8 cellular contexts compared by ENCODE assay signal in genomic region chr11:13276852-13277718, GRCh38. TPM values are rescaled to one million over a fixed set of nuclear protein-coding genes. Genes with fewer than 3 reads are reported as not detected.
A peak's percentile ranks its signal among the peaks of the same experiment; 100 is the strongest.
DNase-seq lines count a peak whose midpoint lies in the region; ATAC-seq, FAIRE-seq and TF ChIP-seq lines count a peak whose summit lies in the region.

No MANE protein-coding gene starts in this region.

- POLR2A ChIA-PET in HepG2 (lab: Yijun Ruan, JAX), result no interaction called here

- H3K27me3 ChIP-seq in HepG2 (ENCODE audit: control insufficient read depth in 1 of 2, insufficient read depth in 2 of 2, low read length in 2 of 2), result peaks cover 3 to 41% of the 10 kb centered on the region in 2 experiments; a peak in 4 of 5 replicates

- no peaks in the 10 kb centered on the region for H3K79me2 ChIP-seq in HepG2 (ENCODE audit: insufficient read depth, low read length)

- H3K27ac ChIP-seq in HepG2 (ENCODE audit: extremely low read length, insufficient read depth, low read length), result no peak overlapping the region

- FAIRE-seq in GM19239 (lab: Jason Lieb, UNC), result peak; percentile 97
- peak; percentile 60 for FAIRE-seq in HepG2 (lab: Jason Lieb, UNC)

- H3K9ac ChIP-seq in HepG2 (ENCODE audit: insufficient read depth, low read depth, low read length), result peak overlapping the region; percentile 40

- no peaks in the 10 kb centered on the region; the same call in 1 of the 2 replicates for H4K20me1 ChIP-seq in HepG2 (ENCODE audit: insufficient read depth, low read length)

- ATAC-seq in HG03442 (IDR thresholded peaks at IDR 0.05; ENCODE audit: unreplicated experiment) (peak; percentile 87), HepG2 (peak; percentile 97)

- H3K4me2 ChIP-seq in HepG2 (ENCODE audit: low read depth, low read length), result peak overlapping the region; percentile 95

- WGBS in HepG2 (ENCODE audit: low lambda C conversion rate), result under 1% methylated on average over 36 of the region's 65 CpGs

- no peak for TF ChIP-seq EP300 in HepG2 (IDR thresholded peaks at IDR 0.05; ENCODE audit: low read depth in 2 of 2, low read length in 2 of 2)
- no peak for TF ChIP-seq EP300 in HepG2 (CRISPR knock-in tag; IDR thresholded peaks at IDR 0.05; ENCODE audit: borderline replicate concordance)

- no peaks in the 10 kb centered on the region for H3K9me3 ChIP-seq in HepG2 (ENCODE audit: low read length)

- H3K36me3 ChIP-seq in HepG2 (replicated peaks in 1 of 2; ENCODE audit: control insufficient read depth in 1 of 2, insufficient read depth in 2 of 2, low read length in 2 of 2), result no peaks in the 10 kb centered on the region

- peak in 1 of 2 experiments; percentile 63; a peak in 1 of 4 replicates for TF ChIP-seq POLR2A in HepG2 (IDR thresholded peaks at IDR 0.05; ENCODE audit: insufficient read depth in 1 of 2, low read depth in 2 of 2, low read length in 2 of 2)

- peak; percentile 96 for DNase-seq in Ammon's horn (ENCODE audit: low spot score)
- DNase-seq in GM19239 (ENCODE audit: insufficient read length, low spot score), result peak; percentile 96
- DNase-seq in NCI-H526 (lab: John Stamatoyannopoulos, UW), result peak; percentile 98 to 99
- DNase-seq in activated CD4-positive, alpha-beta T cell treated with anti-CD3 and anti-CD28 coated beads, Interleukin-2, amount 50 U/mL, for 4 hours, result peak; percentile 94 to 96
- DNase-seq in dermis microvascular lymphatic vessel endothelial cell (ENCODE audit: low read depth in 2 of 2), result peak; percentile 95 to 99
- peak; percentile 89 for DNase-seq in HepG2 (ENCODE audit: low spot score)
- DNase-seq in stimulated activated CD4-positive, alpha-beta T cell treated with anti-CD3 and anti-CD28 coated beads, Interleukin-2, amount 100 ng/mL, for 48 hours, result peak; percentile 94 to 96

- CTCF ChIA-PET in HepG2 (lab: Yijun Ruan, JAX; ENCODE audit: low intra/inter-chr PET ratio, low total read pairs), result no interaction called here

- TF ChIP-seq CTCF in HepG2 (CRISPR knock-in tag; IDR thresholded peaks at IDR 0.05), result no peak

- no peaks in the 10 kb centered on the region; the same call in 1 of the 2 replicates for H3K4me1 ChIP-seq in HepG2 (ENCODE audit: insufficient read depth, low read length)

- intact Hi-C loops in HepG2 (cut with micrococcal nuclease; ENCODE audit: unreplicated experiment), result loop anchor here (10.0 kb wide), 1 partner anchor 58 kb away; no protein-coding TSS in a partner anchor

- BruUV-seq in HepG2 (replicated peaks; lab: Mats Ljungman, UMichigan), result no TSS peak

- in situ Hi-C loops in HepG2 (cut with HindIII; ENCODE audit: extremely low pct_ligation_motif_present, low pct_unique_long_range_greater_than_20kb), result no loop called here

- no peak for TF ChIP-seq RAD21 in HepG2 (CRISPR knock-in tag; IDR thresholded peaks at IDR 0.05)

- H3K4me3 ChIP-seq in HepG2 (replicated peaks in 1 of 3; ENCODE audit: insufficient read depth in 1 of 3, low read depth in 2 of 3, low read length in 3 of 3), result peak overlapping the region; percentile 71 to 74 (median 73)

- H2AFZ ChIP-seq in HepG2 (ENCODE audit: low read length), result peak overlapping the region; percentile 89

TF ChIP-seq in HepG2, 621 proteins besides CTCF, POLR2A, EP300 and RAD21 (continues in another document):
- TF ChIP-seq HNRNPL (IDR thresholded peaks at IDR 0.05; ENCODE audit: low read depth, low read length) (0 out of 2 replicates have a peak, but pooled peaks have one; percentile 9), ZNF441 (CRISPR knock-in tag; IDR thresholded peaks at IDR 0.05; ENCODE audit: borderline replicate concordance) (no peak), POGZ (CRISPR knock-in tag; IDR thresholded peaks at IDR 0.05) (peak; percentile 78), ZNF280B (CRISPR knock-in tag; IDR thresholded peaks at IDR 0.05; ENCODE audit: borderline replicate concordance) (no peak), ZNF382 (CRISPR knock-in tag; IDR thresholded peaks at IDR 0.05; ENCODE audit: borderline replicate concordance) (no peak), GABPA (IDR thresholded peaks at IDR 0.05; ENCODE audit: low read depth, low read length) (no peak), GABPA (CRISPR knock-in tag; IDR thresholded peaks at IDR 0.05; ENCODE audit: low read depth) (0 out of 2 replicates have a peak, but pooled peaks have one; percentile 12), ZNF572 (CRISPR knock-in tag; IDR thresholded peaks at IDR 0.05) (peak; percentile 92), ZNF543 (CRISPR knock-in tag; IDR thresholded peaks at IDR 0.05) (no peak), ARID4A (CRISPR knock-in tag; IDR thresholded peaks at IDR 0.05; ENCODE audit: borderline replicate concordance) (peak; percentile 47; the same call in 1 of the 2 replicates), BHLHE40 (IDR thresholded peaks at IDR 0.05; ENCODE audit: low read length) (no peak; the same call in 1 of the 2 replicates), STAG1 (CRISPR knock-in tag; IDR thresholded peaks at IDR 0.05) (no peak), ZFP36L2 (CRISPR knock-in tag; IDR thresholded peaks at IDR 0.05) (no peak), CHD2 (IDR thresholded peaks at IDR 0.05; ENCODE audit: low read depth, low read length) (peak; percentile 62; the same call in 1 of the 2 replicates), ZNF557 (CRISPR knock-in tag; IDR thresholded peaks at IDR 0.05) (no peak), CBX2 (IDR thresholded peaks at IDR 0.05; ENCODE audit: low read depth, low read length) (no peak), CBX2 (CRISPR knock-in tag; IDR thresholded peaks at IDR 0.05; ENCODE audit: low read depth) (no peak)

RNA-seq across cellular contexts. Expression of gene BMAL1, which starts 0.5 kb away (rescaled TPM):
- total RNA-seq in dermis microvascular lymphatic vessel endothelial cell, result 7.4 and 9.6 TPM in 2 replicates
- 4.8 and 5.0 TPM in 2 replicates for total RNA-seq in HepG2 (2016; rRNA removed; fragmentation: Illumina TruSeq; extraction: Trizol)
- 1.9 and 3.3 TPM in 2 replicates for total RNA-seq in HepG2 (2016; cell fraction: cytosol; rRNA removed; fragmentation: Illumina TruSeq; extraction: Trizol; ENCODE audit: low read depth)
- total RNA-seq in HepG2 (2016; cell fraction: insoluble cytoplasmic fraction; rRNA removed; fragmentation: Illumina TruSeq; extraction: Trizol), result 4.8 and 5.5 TPM in 2 replicates
- 5.3 and 5.5 TPM in 2 replicates for total RNA-seq in HepG2 (2016; cell fraction: membrane; rRNA removed; fragmentation: Illumina TruSeq; extraction: Trizol)
- total RNA-seq in HepG2 (2016; cell fraction: nucleus; rRNA removed; fragmentation: Illumina TruSeq; extraction: Trizol), result 5.3 and 7.6 TPM in 2 replicates
- polyA plus RNA-seq in HepG2 (2011; rRNA removed), result 3.3 and 4.5 TPM in 2 replicates
- 2.1 and 2.8 TPM in 2 replicates for polyA plus RNA-seq in HepG2 (2011; cell fraction: cytosol; rRNA removed)
- polyA plus RNA-seq in HepG2 (2011; cell fraction: nucleus; rRNA removed), result 4.7 and 5.0 TPM in 2 replicates
- 5.6 and 6.9 TPM in 2 replicates for polyA plus RNA-seq in HepG2 (2012)
- polyA plus RNA-seq in HepG2 (2016; cell fraction: cytosol; fragmentation: Illumina TruSeq; extraction: Trizol; ENCODE audit: low read depth), result 1.5 and 2.8 TPM in 2 replicates
- 3.8 and 4.8 TPM in 2 replicates for polyA plus RNA-seq in HepG2 (2016; cell fraction: insoluble cytoplasmic fraction; fragmentation: Illumina TruSeq; extraction: Trizol; ENCODE audit: low read depth)
- polyA plus RNA-seq in HepG2 (2016; cell fraction: membrane; fragmentation: Illumina TruSeq; extraction: Trizol; ENCODE audit: low read depth), result 3.2 and 5.1 TPM in 2 replicates
- 5.1 and 8.2 TPM in 2 replicates for polyA plus RNA-seq in HepG2 (2016; cell fraction: nucleus; fragmentation: Illumina TruSeq; extraction: Trizol; ENCODE audit: insufficient read depth, low read depth)
- polyA minus RNA-seq in HepG2 (2011; rRNA and poly(A)+ RNA removed; ENCODE audit: low replicate concordance), result 5.9 and 21.3 TPM in 2 replicates
- 3.9 and 8.9 TPM in 2 replicates for polyA minus RNA-seq in HepG2 (2011; cell fraction: cytosol; rRNA and poly(A)+ RNA removed)
- 9.0 and 14.3 TPM in 2 replicates for polyA minus RNA-seq in HepG2 (2011; cell fraction: nucleus; rRNA and poly(A)+ RNA removed)
